In genomic region chr6:41200296-41200900, GRCh38 we compare ENCODE assay signal across 8 cellular contexts. TPM values are rescaled to one million over a fixed set of nuclear protein-coding genes. Genes with fewer than 3 reads are reported as not detected.
DNase-seq lines count a peak whose midpoint lies in the region; ATAC-seq, FAIRE-seq and TF ChIP-seq lines count a peak whose summit lies in the region.

No MANE protein-coding gene starts in this region.

- no peaks in the 10 kb centered on the region for H3K9me1 ChIP-seq in K562 (ENCODE audit: control insufficient read depth, insufficient read depth, low read length)

- CTCF ChIA-PET in CD8-positive, alpha-beta T cell (lab: Charles Lee) = interaction anchor here (0.6 to 2.7 kb wide), 10 partner anchors 9 to 135 kb away, joined by 3 to 18 read pairs (median 4); no protein-coding TSS in a partner anchor
- CTCF ChIA-PET in K562 (lab: Yijun Ruan, JAX; ENCODE audit: low intra/inter-chr PET ratio) (no interaction called here), Caco-2 (lab: Charles Lee) (no interaction called here)

- peak overlapping the region; percentile 78 for H2AFZ ChIP-seq in K562 (ENCODE audit: low read depth, low read length)

- BruUV-seq in K562 (replicated peaks; lab: Mats Ljungman, UMichigan) (TSS peak; percentile 53), Caco-2 (replicated peaks; lab: Mats Ljungman, UMichigan) (no TSS peak)

- H3K4me1 Mint-ChIP-seq in CD8-positive, alpha-beta T cell (ENCODE audit: low read depth) = peaks cover 72% of the 10 kb centered on the region
- peaks cover 40 to 92% (median 80%) of the 10 kb centered on the region in 4 donors for H3K4me1 Mint-ChIP-seq in naive thymus-derived CD8-positive, alpha-beta T cell
- no peaks in the 10 kb centered on the region for H3K4me1 Mint-ChIP-seq in Caco-2 (ENCODE audit: low read depth, unreplicated experiment)

- H3K36me3 Mint-ChIP-seq in CD8-positive, alpha-beta T cell = no peaks in the 10 kb centered on the region
- H3K36me3 Mint-ChIP-seq in naive thymus-derived CD8-positive, alpha-beta T cell = no peaks in the 10 kb centered on the region
- no peaks in the 10 kb centered on the region for H3K36me3 Mint-ChIP-seq in Caco-2 (ENCODE audit: insufficient read depth, unreplicated experiment)

- H4K20me1 ChIP-seq in K562 (replicated peaks; ENCODE audit: control insufficient read depth, insufficient read depth, low read length) = no peaks in the 10 kb centered on the region

- H3K9me3 ChIP-seq in CD8-positive, alpha-beta T cell (ENCODE audit: low read length) = no peaks in the 10 kb centered on the region
- H3K9me3 ChIP-seq in K562 (replicated peaks; ENCODE audit: control insufficient read depth, insufficient read depth, low read depth, low read length) = no peaks in the 10 kb centered on the region
- H3K9me3 ChIP-seq in Caco-2 = no peaks in the 10 kb centered on the region

- POLR2A ChIA-PET in CD8-positive, alpha-beta T cell (lab: Charles Lee) = interaction anchor here (0.6 to 1.4 kb wide), 6 partner anchors 18 to 974 kb away, joined by 3 to 5 read pairs (median 3); partner anchors contain the start of gene NFYA
- POLR2A ChIA-PET in K562 (lab: Yijun Ruan, JAX) (interaction anchor here (0.6 to 2.4 kb wide), 8 partner anchors 10 to 170 kb away, joined by 3 to 10 read pairs (median 3); no protein-coding TSS in a partner anchor), Caco-2 (lab: Charles Lee) (no interaction called here)
- POLR2A ChIA-PET in naive thymus-derived CD8-positive, alpha-beta T cell (lab: Charles Lee) = interaction anchor here (0.9 to 1.6 kb wide), 5 partner anchors 8 to 134 kb away, joined by 3 to 7 read pairs (median 4); partner anchors contain the start of genes NCR2, NFYA and OARD1

- H3K4me1 ChIP-seq in CD8-positive, alpha-beta T cell (ENCODE audit: insufficient read depth, low read length) = peaks cover 52% of the 10 kb centered on the region
- H3K4me1 ChIP-seq in K562 (replicated peaks in 1 of 2; ENCODE audit: control insufficient read depth in 2 of 2, insufficient read depth in 2 of 2, low read length in 2 of 2) (peaks cover 21 to 38% of the 10 kb centered on the region in 2 experiments), Caco-2 (no peaks in the 10 kb centered on the region)

- no peaks in the 10 kb centered on the region for H3K79me2 ChIP-seq in K562 (ENCODE audit: control insufficient read depth, insufficient read depth, low read length)

- WGBS in K562 (ENCODE audit: insufficient coverage, low coverage, missing lambda C conversion rate) = 5% methylated on average over 2 of the region's 2 CpGs

- H3K36me3 ChIP-seq in CD8-positive, alpha-beta T cell (ENCODE audit: insufficient read depth, low read length) = no peaks in the 10 kb centered on the region
- H3K36me3 ChIP-seq in K562 (ENCODE audit: control insufficient read depth, insufficient read depth, low read length) = no peaks in the 10 kb centered on the region
- no peaks in the 10 kb centered on the region for H3K36me3 ChIP-seq in Caco-2 (ENCODE audit: control insufficient read depth, insufficient read depth, low read length)

- H3K4me3 ChIP-seq in CD8-positive, alpha-beta T cell (ENCODE audit: low read depth, low read length) = peak overlapping the region; percentile 24
- H3K4me3 ChIP-seq in K562 (peak overlapping the region; percentile 5; the same call in 1 of the 2 replicates), Caco-2 (ENCODE audit: low read depth, low read length) (no peak overlapping the region)

- DNase-seq in CD8-positive, alpha-beta T cell = peak; percentile 28 to 78 (median 53)
- DNase-seq in T-helper 9 cell (peak; percentile 21), K562 (ENCODE audit: extremely low read depth in 1 of 4, low spot score in 3 of 4) (peak in 2 of 4 experiments; percentile 72 to 76), NCI-H1417 treated with DMSO at 0.1 percent for 48 hours (lab: John Stamatoyannopoulos, UW) (no peak), inferior parietal cortex (ENCODE audit: extremely low spot score) (no peak), Caco-2 (no peak)
- peak; percentile 14 to 90 (median 78) for DNase-seq in naive thymus-derived CD8-positive, alpha-beta T cell

- H3K9me3 Mint-ChIP-seq in CD8-positive, alpha-beta T cell = no peaks in the 10 kb centered on the region
- no peaks in the 10 kb centered on the region for H3K9me3 Mint-ChIP-seq in naive thymus-derived CD8-positive, alpha-beta T cell
- H3K9me3 Mint-ChIP-seq in Caco-2 (ENCODE audit: unreplicated experiment) = no peaks in the 10 kb centered on the region

- no peaks in the 10 kb centered on the region for H3K27me3 Mint-ChIP-seq in CD8-positive, alpha-beta T cell (ENCODE audit: low read depth)
- H3K27me3 Mint-ChIP-seq in naive thymus-derived CD8-positive, alpha-beta T cell = no peaks in the 10 kb centered on the region
- peaks cover 23% of the 10 kb centered on the region for H3K27me3 Mint-ChIP-seq in Caco-2 (ENCODE audit: insufficient read depth, unreplicated experiment)

- no peaks in the 10 kb centered on the region for H3K27me3 ChIP-seq in CD8-positive, alpha-beta T cell (ENCODE audit: insufficient read depth, low read length)
- H3K27me3 ChIP-seq in K562 (ENCODE audit: control insufficient read depth in 2 of 2, insufficient read depth in 2 of 2, low read length in 2 of 2) (no peaks in the 10 kb centered on the region; a peak in 1 of 5 replicates), Caco-2 (replicated peaks; ENCODE audit: control insufficient read depth, insufficient read depth, low read length) (peaks cover under 1% of the 10 kb centered on the region)

- peak overlapping the region; percentile 66 for H3K4me3 Mint-ChIP-seq in CD8-positive, alpha-beta T cell
- H3K4me3 Mint-ChIP-seq in naive thymus-derived CD8-positive, alpha-beta T cell = peak overlapping the region; percentile 56 to 92 (median 75)
- no peak overlapping the region for H3K4me3 Mint-ChIP-seq in Caco-2 (ENCODE audit: unreplicated experiment)

- FAIRE-seq in K562 (lab: Jason Lieb, UNC) = peak; percentile 89

- H3K9ac ChIP-seq in K562 (ENCODE audit: insufficient read depth in 1 of 2, low read depth in 2 of 2, low read length in 2 of 2) = peak overlapping the region; percentile 53 to 88

- peak overlapping the region; percentile 69 for H3K4me2 ChIP-seq in K562 (ENCODE audit: insufficient read depth, low read length)

- peak; percentile 48; the same call in 1 of the 2 replicates for TF ChIP-seq EP300 in K562 (IDR thresholded peaks at IDR 0.05; ENCODE audit: low read length)

- H3K27ac Mint-ChIP-seq in CD8-positive, alpha-beta T cell = peak overlapping the region; percentile 93
- peak overlapping the region; percentile 96 to 99 (median 98) for H3K27ac Mint-ChIP-seq in naive thymus-derived CD8-positive, alpha-beta T cell
- no peak overlapping the region for H3K27ac Mint-ChIP-seq in Caco-2 (ENCODE audit: unreplicated experiment)

- TF ChIP-seq POLR2A in K562 (conservative IDR thresholded peaks at IDR 0.05) = no peak

- intact Hi-C loops in CD8-positive, alpha-beta T cell (cut with DNase I, micrococcal nuclease) = loop anchor here (2.0 to 5.0 kb wide), 2 partner anchors 123 to 128 kb away; partner anchors contain the start of genes NFYA (in 1 of the 2) and OARD1 (in 1 of the 2)
- intact Hi-C loops in K562 (cut with micrococcal nuclease) = no loop called here
- intact Hi-C loops in Caco-2 (cut with micrococcal nuclease; ENCODE audit: unreplicated experiment) = no loop called here

- in situ Hi-C loops in K562 (cut with MboI) = no loop called here

- peak; percentile 76 for ATAC-seq in CD8-positive, alpha-beta T cell
- ATAC-seq in HG02884 (IDR thresholded peaks at IDR 0.05; ENCODE audit: unreplicated experiment) = peak; percentile 24
- peak; percentile 72 for ATAC-seq in K562
- peak; percentile 63 to 82 for ATAC-seq in naive thymus-derived CD8-positive, alpha-beta T cell

- H3K27ac ChIP-seq in CD8-positive, alpha-beta T cell (ENCODE audit: low read depth, low read length) = peak overlapping the region; percentile 78
- H3K27ac ChIP-seq in K562 (ENCODE audit: extremely low read depth, low read depth, low read length) = peak overlapping the region; percentile 63

- 0 out of 4 replicates have a peak, but pooled peaks have one; percentile 5 to 19 for TF ChIP-seq RAD21 in K562 (CRISPR knock-in tag; conservative IDR thresholded peaks at IDR 0.05 in 1 of 2, IDR thresholded peaks at IDR 0.05 in 1 of 2)

- TF ChIP-seq CTCF in CD8-positive, alpha-beta T cell (IDR thresholded peaks at IDR 0.05) = no peak
- TF ChIP-seq CTCF in K562 (IDR thresholded peaks at IDR 0.05 in 2 of 3, conservative IDR thresholded peaks at IDR 0.05 in 1 of 3; ENCODE audit: insufficient read depth in 2 of 3, low read depth in 1 of 3, low read length in 3 of 3) = no peak
- TF ChIP-seq CTCF in Caco-2 (IDR thresholded peaks at IDR 0.05; ENCODE audit: insufficient read depth in 1 of 2, low read depth in 1 of 2, low read length in 1 of 2, severe bottlenecking in 1 of 2, unreplicated experiment in 1 of 2) = no peak

RNA-seq across cellular contexts. Expression of gene TREML2, which starts 0.6 kb away (rescaled TPM):
- under 1 TPM; 0.36 to 0.46 TPM for total RNA-seq in CD8-positive, alpha-beta T cell
- 1.7 and 1.9 TPM in 2 replicates for total RNA-seq in K562 (2011; cell fraction: chromatin; rRNA removed; ENCODE audit: low replicate concordance)
- total RNA-seq in K562 (2011; cell fraction: nucleolus; rRNA removed) = 2.0 and 4.3 TPM in 2 replicates
- total RNA-seq in K562 (2011; cell fraction: nucleoplasm; rRNA removed) = 3.6 and 4.0 TPM in 2 replicates
- total RNA-seq in K562 (2014; rRNA removed) (1.8 and 2.6 TPM in 2 replicates), K562 (2014; rRNA removed; fragmentation: Illumina TruSeq; extraction: Trizol) (1.2 and 1.4 TPM in 2 replicates), K562 (2015; rRNA removed; fragmentation: Illumina TruSeq; extraction: Trizol) (0.62 and 0.64 TPM in 2 replicates), K562 (2021) (1.9 and 2.2 TPM in 2 replicates), Caco-2 (2022) (not detected in 2 replicates)
- polyA plus RNA-seq in K562 (2011; rRNA removed) (0.34 and 0.86 TPM in 2 replicates), K562 (2014; fragmentation: Illumina TruSeq; extraction: Trizol) (2.9 and 3.3 TPM in 2 replicates), K562 (2014; fragmentation: Nextera tagmentation; extraction: Ambion mirVana) (under 1 TPM; 0.20 to 0.27 TPM), K562 (2014; rRNA removed) (1.3 and 1.6 TPM in 2 replicates)
- polyA plus RNA-seq in K562 (2011; cell fraction: cytosol; rRNA removed) = 0.34 and 1.5 TPM in 2 replicates
- 0.11 and 0.46 TPM in 2 replicates for polyA plus RNA-seq in K562 (2011; cell fraction: nucleus; rRNA removed)
- 2.1 and 7.3 TPM in 2 replicates for polyA plus RNA-seq in K562 (2012)
- 0.39 and 1.2 TPM in 2 replicates for polyA minus RNA-seq in K562 (2011; rRNA and poly(A)+ RNA removed)
- 0.76 TPM in 1 of 2 replicates, not detected in the other for polyA minus RNA-seq in K562 (2011; cell fraction: cytosol; rRNA and poly(A)+ RNA removed)
- 0.11 and 0.54 TPM in 2 replicates for polyA minus RNA-seq in K562 (2011; cell fraction: nucleus; rRNA and poly(A)+ RNA removed)
- total RNA-seq in naive thymus-derived CD8-positive, alpha-beta T cell = 1 to 10 TPM; 1.7 to 1.9 TPM
- 1 to 10 TPM in 1 of 3 donors, under 1 TPM in 2; 0.65 to 1.5 (median 0.70) TPM for polyA plus RNA-seq in naive thymus-derived CD8-positive, alpha-beta T cell

RNA-seq across cellular contexts. Expression of gene TREML4, which starts 27.8 kb away (rescaled TPM):
- not detected for total RNA-seq in CD8-positive, alpha-beta T cell
- total RNA-seq in K562 (2011; cell fraction: chromatin; rRNA removed; ENCODE audit: low replicate concordance) = not detected in 2 replicates
- not detected in 2 replicates for total RNA-seq in K562 (2011; cell fraction: nucleolus; rRNA removed)
- not detected in 2 replicates for total RNA-seq in K562 (2011; cell fraction: nucleoplasm; rRNA removed)
- not detected in 2 replicates for total RNA-seq in K562 (2014; rRNA removed)
- not detected in 2 replicates for total RNA-seq in K562 (2014; rRNA removed; fragmentation: Illumina TruSeq; extraction: Trizol)
- total RNA-seq in K562 (2015; rRNA removed; fragmentation: Illumina TruSeq; extraction: Trizol) = not detected in 2 replicates
- not detected in 2 replicates for total RNA-seq in K562 (2021)
- polyA plus RNA-seq in K562 (2011; rRNA removed) = not detected in 2 replicates
- not detected in 2 replicates for polyA plus RNA-seq in K562 (2011; cell fraction: cytosol; rRNA removed)
- not detected in 2 replicates for polyA plus RNA-seq in K562 (2011; cell fraction: nucleus; rRNA removed)
- not detected in 2 replicates for polyA plus RNA-seq in K562 (2012)
- polyA plus RNA-seq in K562 (2014; fragmentation: Illumina TruSeq; extraction: Trizol) = not detected in 2 replicates
- not detected for polyA plus RNA-seq in K562 (2014; fragmentation: Nextera tagmentation; extraction: Ambion mirVana)
- polyA plus RNA-seq in K562 (2014; rRNA removed) = not detected in 2 replicates
- polyA minus RNA-seq in K562 (2011; rRNA and poly(A)+ RNA removed) = not detected in 2 replicates
- polyA minus RNA-seq in K562 (2011; cell fraction: cytosol; rRNA and poly(A)+ RNA removed) = not detected in 2 replicates
- not detected in 2 replicates for polyA minus RNA-seq in K562 (2011; cell fraction: nucleus; rRNA and poly(A)+ RNA removed)
- not detected for total RNA-seq in naive thymus-derived CD8-positive, alpha-beta T cell
- polyA plus RNA-seq in naive thymus-derived CD8-positive, alpha-beta T cell = not detected
- not detected in 2 replicates for total RNA-seq in Caco-2 (2022)

RNA-seq across cellular contexts. Expression of gene TREM2, which starts 37.5 kb away (rescaled TPM):
- total RNA-seq in CD8-positive, alpha-beta T cell = not detected
- not detected in 2 replicates for total RNA-seq in K562 (2011; cell fraction: chromatin; rRNA removed; ENCODE audit: low replicate concordance)
- total RNA-seq in K562 (2011; cell fraction: nucleolus; rRNA removed) = not detected in 2 replicates
- not detected in 2 replicates for total RNA-seq in K562 (2011; cell fraction: nucleoplasm; rRNA removed)
- not detected in 2 replicates for total RNA-seq in K562 (2014; rRNA removed)
- not detected in 2 replicates for total RNA-seq in K562 (2014; rRNA removed; fragmentation: Illumina TruSeq; extraction: Trizol)
- total RNA-seq in K562 (2015; rRNA removed; fragmentation: Illumina TruSeq; extraction: Trizol) = not detected in 2 replicates
- not detected in 2 replicates for total RNA-seq in K562 (2021)
- not detected in 2 replicates for polyA plus RNA-seq in K562 (2011; rRNA removed)
- polyA plus RNA-seq in K562 (2011; cell fraction: cytosol; rRNA removed) = not detected in 2 replicates
- not detected in 2 replicates for polyA plus RNA-seq in K562 (2011; cell fraction: nucleus; rRNA removed)
- not detected in 2 replicates for polyA plus RNA-seq in K562 (2012)
- polyA plus RNA-seq in K562 (2014; fragmentation: Illumina TruSeq; extraction: Trizol) = not detected in 2 replicates
- polyA plus RNA-seq in K562 (2014; fragmentation: Nextera tagmentation; extraction: Ambion mirVana) = not detected
- not detected in 2 replicates for polyA plus RNA-seq in K562 (2014; rRNA removed)
- polyA minus RNA-seq in K562 (2011; rRNA and poly(A)+ RNA removed) = not detected in 2 replicates
- polyA minus RNA-seq in K562 (2011; cell fraction: cytosol; rRNA and poly(A)+ RNA removed) = not detected in 2 replicates
- not detected in 2 replicates for polyA minus RNA-seq in K562 (2011; cell fraction: nucleus; rRNA and poly(A)+ RNA removed)
- total RNA-seq in naive thymus-derived CD8-positive, alpha-beta T cell = under 1 TPM in 1 of 2 experiments, not detected in 1; 0.49 TPM
- polyA plus RNA-seq in naive thymus-derived CD8-positive, alpha-beta T cell = not detected
- total RNA-seq in Caco-2 (2022) = not detected in 2 replicates

RNA-seq across cellular contexts. Expression of gene TREML1, which starts 46.3 kb away (rescaled TPM):
- not detected for total RNA-seq in CD8-positive, alpha-beta T cell
- not detected in 2 replicates for total RNA-seq in K562 (2011; cell fraction: chromatin; rRNA removed; ENCODE audit: low replicate concordance)
- not detected in 2 replicates for total RNA-seq in K562 (2011; cell fraction: nucleolus; rRNA removed)
- not detected in 2 replicates for total RNA-seq in K562 (2011; cell fraction: nucleoplasm; rRNA removed)
- not detected in 2 replicates for total RNA-seq in K562 (2014; rRNA removed)
- not detected in 2 replicates for total RNA-seq in K562 (2014; rRNA removed; fragmentation: Illumina TruSeq; extraction: Trizol)
- not detected in 2 replicates for total RNA-seq in K562 (2015; rRNA removed; fragmentation: Illumina TruSeq; extraction: Trizol)
- not detected in 2 replicates for total RNA-seq in K562 (2021)
- polyA plus RNA-seq in K562 (2011; rRNA removed) = not detected in 2 replicates
- polyA plus RNA-seq in K562 (2011; cell fraction: cytosol; rRNA removed) = not detected in 2 replicates
- not detected in 2 replicates for polyA plus RNA-seq in K562 (2011; cell fraction: nucleus; rRNA removed)
- polyA plus RNA-seq in K562 (2012) = not detected in 2 replicates
- polyA plus RNA-seq in K562 (2014; fragmentation: Illumina TruSeq; extraction: Trizol) = not detected in 2 replicates
- polyA plus RNA-seq in K562 (2014; fragmentation: Nextera tagmentation; extraction: Ambion mirVana) = not detected
- not detected in 2 replicates for polyA plus RNA-seq in K562 (2014; rRNA removed)
- polyA minus RNA-seq in K562 (2011; rRNA and poly(A)+ RNA removed) = not detected in 2 replicates
- not detected in 2 replicates for polyA minus RNA-seq in K562 (2011; cell fraction: cytosol; rRNA and poly(A)+ RNA removed)
- polyA minus RNA-seq in K562 (2011; cell fraction: nucleus; rRNA and poly(A)+ RNA removed) = not detected in 2 replicates
- not detected for total RNA-seq in naive thymus-derived CD8-positive, alpha-beta T cell
- polyA plus RNA-seq in naive thymus-derived CD8-positive, alpha-beta T cell = not detected
- not detected in 2 replicates for total RNA-seq in Caco-2 (2022)

Comparison
In these comparisons a context has a peak if more than half of its experiments do, and no peak if none do; other contexts are left out.
1. ATAC-seq: peak in every context shown above with its lines; median percentile 76 in CD8-positive, alpha-beta T cell; 72 in naive thymus-derived CD8-positive, alpha-beta T cell; 72 in K562; 24 in HG02884.
2. DNase-seq: peak in CD8-positive, alpha-beta T cell (7 of 7), T-helper 9 cell (single experiment) and naive thymus-derived CD8-positive, alpha-beta T cell (10 of 10); none in NCI-H1417 treated with DMSO at 0.1 percent for 48 hours (single experiment), inferior parietal cortex (single experiment) and Caco-2 (0 of 2).
3. intact Hi-C loops: an anchor here in CD8-positive, alpha-beta T cell (2.0 to 5.0 kb wide); none called in K562 and Caco-2.